In the genomic region with DNA sequence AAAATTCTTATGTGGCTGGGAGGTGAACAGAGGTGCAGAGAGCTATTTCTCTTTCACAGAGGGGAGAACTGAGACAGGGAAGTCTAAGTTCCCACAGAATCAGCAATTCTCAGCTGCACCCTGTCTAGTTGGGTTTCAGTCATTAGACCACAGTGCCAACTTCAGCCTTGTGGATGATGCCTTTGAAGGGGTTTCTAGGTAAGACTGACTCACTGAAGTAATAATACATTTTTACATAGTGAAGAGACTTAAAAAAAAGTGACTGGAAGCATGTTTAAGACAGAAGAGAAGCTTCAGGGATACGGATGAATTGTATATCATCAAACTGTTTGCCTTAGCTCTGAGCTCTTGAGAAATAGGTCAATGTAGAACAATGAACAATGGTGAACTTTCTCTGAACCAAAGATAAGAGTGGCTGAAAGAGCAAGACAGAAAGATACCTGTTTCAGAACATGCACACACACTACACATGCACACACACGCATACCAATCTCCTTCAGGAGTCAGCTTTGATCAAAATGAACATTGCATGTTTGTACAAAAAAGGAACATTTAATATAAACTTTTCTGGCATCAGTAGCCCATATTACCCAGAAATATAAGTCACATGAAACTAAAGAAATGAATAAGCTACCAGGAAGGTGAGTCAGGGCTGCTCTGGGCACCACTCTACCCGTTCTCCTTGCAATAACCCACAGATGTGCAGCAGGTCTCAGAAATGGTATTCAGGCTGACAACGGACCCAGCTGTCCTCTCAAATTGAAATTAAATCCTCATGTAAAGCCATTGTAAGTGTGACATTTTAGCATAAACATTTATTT, we compare ENCODE assay signal across 11 cellular contexts. TPM values are rescaled to one million over a fixed set of nuclear protein-coding genes. Genes with fewer than 3 reads are reported as not detected.
DNase-seq lines count a peak whose midpoint lies in the region; ATAC-seq and TF ChIP-seq lines count a peak whose summit lies in the region.
"Had no signal": no experiment of that assay in that cellular context is flagged by ENCODE, and none has a peak within 500 bp of the region (broad histone marks: within the 10 kb centered on the region; RNA-seq: fewer than 3 reads in every experiment).

No MANE protein-coding gene starts in this region.

- peak overlapping the region; percentile 45 for H3K4me3 Mint-ChIP-seq in activated CD4-positive, alpha-beta T cell treated with anti-CD3 and anti-CD28 coated beads, Interleukin-2, amount 10 ng/mL, durations not matched to agents 24 days and 14 days

- no peaks in the 10 kb centered on the region for H3K27me3 ChIP-seq in fibroblast of lung (ENCODE audit: control insufficient read depth, insufficient read depth, low read length)
- H3K27me3 ChIP-seq: stomach had no signal

- no peaks in the 10 kb centered on the region for H3K79me2 ChIP-seq in fibroblast of lung (ENCODE audit: control insufficient read depth, insufficient read depth, low read length)
- H3K79me2 ChIP-seq: parathyroid adenoma had no signal

- no peak for TF ChIP-seq CTCF in fibroblast of lung (conservative IDR thresholded peaks at IDR 0.05 in 1 of 2, IDR thresholded peaks at IDR 0.05 in 1 of 2; ENCODE audit: low read depth in 1 of 2, low read length in 2 of 2)

- H3K9me3 Mint-ChIP-seq in activated CD4-positive, alpha-beta T cell treated with anti-CD3 and anti-CD28 coated beads, Interleukin-2, amount 10 ng/mL, durations not matched to agents 24 days and 14 days, result peaks cover 5% of the 10 kb centered on the region

- DNase-seq in Ammon's horn (ENCODE audit: low spot score) (peak; percentile 45), fibroblast of lung (ENCODE audit: low read depth in 2 of 2) (peak; percentile 11 to 35), middle frontal gyrus (ENCODE audit: extremely low spot score, low spot score) (no peak), glomerular visceral epithelial cell (ENCODE audit: extremely low spot score) (no peak), globus pallidus (ENCODE audit: low spot score) (no peak), NCI-H1092 treated with DMSO at 0.1 percent for 48 hours (lab: John Stamatoyannopoulos, UW) (no peak)
- peak; percentile 62 for DNase-seq in activated CD4-positive, alpha-beta T cell treated with anti-CD3 and anti-CD28 coated beads, Interleukin-2, amount 10 ng/mL, durations not matched to agents 24 days and 14 days
- DNase-seq: C1 segment of cervical spinal cord, stomach had no signal

- peak overlapping the region; percentile 88 for H3K27ac Mint-ChIP-seq in activated CD4-positive, alpha-beta T cell treated with anti-CD3 and anti-CD28 coated beads, Interleukin-2, amount 10 ng/mL, durations not matched to agents 24 days and 14 days

- H3K4me3 ChIP-seq in fibroblast of lung (replicated peaks in 1 of 4; ENCODE audit: control extremely low read depth in 1 of 4, insufficient read depth in 1 of 4, low read depth in 3 of 4, low read length in 4 of 4), result no peak overlapping the region
- H3K4me3 ChIP-seq: stomach had no signal

- no peak overlapping the region for H3K9ac ChIP-seq in fibroblast of lung (ENCODE audit: insufficient read depth, low read length)
- H3K9ac ChIP-seq: parathyroid adenoma had no signal

- H2AFZ ChIP-seq in fibroblast of lung (ENCODE audit: low read length), result no peak overlapping the region
- H2AFZ ChIP-seq: parathyroid adenoma had no signal

- peak; percentile 60 for ATAC-seq in GM19452 (IDR thresholded peaks at IDR 0.05; ENCODE audit: unreplicated experiment)

- no peak overlapping the region for H3K4me2 ChIP-seq in fibroblast of lung (ENCODE audit: extremely low read depth, insufficient read depth, low read length)

- H4K20me1 ChIP-seq in fibroblast of lung (ENCODE audit: control insufficient read depth, extremely low read depth, insufficient read depth, low read length), result no peaks in the 10 kb centered on the region

- no peaks in the 10 kb centered on the region for H3K27me3 Mint-ChIP-seq in activated CD4-positive, alpha-beta T cell treated with anti-CD3 and anti-CD28 coated beads, Interleukin-2, amount 10 ng/mL, durations not matched to agents 24 days and 14 days

- H3K36me3 ChIP-seq in fibroblast of lung (ENCODE audit: control insufficient read depth, insufficient read depth, low read length), result no peaks in the 10 kb centered on the region
- H3K36me3 ChIP-seq: stomach had no signal

- H3K9me3 ChIP-seq in fibroblast of lung (ENCODE audit: control insufficient read depth, insufficient read depth, low read depth, low read length), result no peaks in the 10 kb centered on the region
- H3K9me3 ChIP-seq: stomach had no signal

- H3K27ac ChIP-seq in fibroblast of lung (ENCODE audit: insufficient read depth, low read length), result no peak overlapping the region
- H3K27ac ChIP-seq: parathyroid adenoma, stomach had no signal

- no peaks in the 10 kb centered on the region for H3K4me1 ChIP-seq in fibroblast of lung (ENCODE audit: control insufficient read depth, extremely low read depth, insufficient read depth, low read length)
- H3K4me1 ChIP-seq: parathyroid adenoma had no signal

- no peaks in the 10 kb centered on the region for H3K36me3 Mint-ChIP-seq in activated CD4-positive, alpha-beta T cell treated with anti-CD3 and anti-CD28 coated beads, Interleukin-2, amount 10 ng/mL, durations not matched to agents 24 days and 14 days (ENCODE audit: low read depth)

- H3K4me1 Mint-ChIP-seq in activated CD4-positive, alpha-beta T cell treated with anti-CD3 and anti-CD28 coated beads, Interleukin-2, amount 10 ng/mL, durations not matched to agents 24 days and 14 days, result peaks cover 10% of the 10 kb centered on the region

- intact Hi-C loops in activated CD4-positive, alpha-beta T cell treated with anti-CD3 and anti-CD28 coated beads, Interleukin-2, amount 10 ng/mL, durations not matched to agents 24 days and 14 days (cut with micrococcal nuclease), result loop anchor here (1.0 kb wide), 1 partner anchor 24 kb away; no protein-coding TSS in a partner anchor

RNA-seq across cellular contexts. Expression of a gene that starts 12.6 kb away (rescaled TPM):
- 84.9 and 93.7 TPM in 2 replicates for total RNA-seq in activated CD4-positive, alpha-beta T cell treated with anti-CD3 and anti-CD28 coated beads, Interleukin-2, amount 10 ng/mL, durations not matched to agents 24 days and 14 days
- total RNA-seq in fibroblast of lung, result under 0.01 TPM in 1 of 2 replicates, not detected in the other
- not detected in 2 replicates for polyA plus RNA-seq in fibroblast of lung
- polyA plus RNA-seq in fibroblast of lung (2012), result not detected in 2 replicates
- not detected in 2 replicates for polyA minus RNA-seq in fibroblast of lung (ENCODE audit: low replicate concordance)

Comparison
In these comparisons a context has a peak if more than half of its experiments do, and no peak if none do; other contexts are left out.
1. DNase-seq: peak in Ammon's horn (single experiment), activated CD4-positive, alpha-beta T cell treated with anti-CD3 and anti-CD28 coated beads, Interleukin-2, amount 10 ng/mL, durations not matched to agents 24 days and 14 days (single experiment) and fibroblast of lung (2 of 2); none in middle frontal gyrus (single experiment), glomerular visceral epithelial cell (single experiment), globus pallidus (single experiment) and NCI-H1092 treated with DMSO at 0.1 percent for 48 hours (single experiment).
2. RNA of a gene that starts 12.6 kb away (total RNA-seq): 84.9 to 93.7 TPM in activated CD4-positive, alpha-beta T cell treated with anti-CD3 and anti-CD28 coated beads, Interleukin-2, amount 10 ng/mL, durations not matched to agents 24 days and 14 days; under 0.01 TPM in fibroblast of lung; every median in the first group is over 10 times any median in the second.